In the genomic region with DNA sequence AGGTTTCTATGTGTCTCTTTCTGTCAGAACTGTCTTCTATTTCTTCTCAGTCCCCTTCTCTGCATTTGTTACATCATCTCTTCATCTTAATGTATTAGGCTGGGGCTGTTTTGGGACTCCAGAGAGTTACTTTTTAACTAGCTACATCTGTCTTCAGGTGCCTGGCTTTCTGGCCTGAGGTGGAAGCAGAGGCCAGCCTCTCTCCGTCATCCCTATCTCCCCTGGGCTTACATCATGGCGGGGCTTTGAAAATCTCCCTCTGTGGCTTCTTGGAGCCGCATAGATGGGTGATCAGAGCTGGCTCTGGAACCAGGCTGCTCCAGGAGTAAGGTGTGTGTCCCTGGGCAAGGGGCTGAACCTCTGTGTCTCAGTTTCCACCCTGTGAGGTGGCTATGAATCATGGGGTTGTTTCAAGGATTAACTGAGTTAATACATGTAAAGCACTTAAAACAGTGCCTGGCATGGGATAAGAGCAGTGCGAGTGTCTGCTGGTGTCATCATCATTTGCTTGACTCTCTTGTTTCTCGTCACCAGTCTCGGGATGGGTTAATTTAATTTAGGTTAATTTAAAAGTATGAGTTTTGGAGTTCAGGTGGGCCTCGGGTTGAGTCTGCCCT, we compare ENCODE assay signal across 9 cellular contexts. TPM values are rescaled to one million over a fixed set of nuclear protein-coding genes. Genes with fewer than 3 reads are reported as not detected.
A peak's percentile ranks its signal among the peaks of the same experiment; 100 is the strongest.
DNase-seq lines count a peak whose midpoint lies in the region; ATAC-seq and TF ChIP-seq lines count a peak whose summit lies in the region.
"Had no signal": no experiment of that assay in that cellular context is flagged by ENCODE, and none has a peak within 500 bp of the region (broad histone marks: within the 10 kb centered on the region; RNA-seq: fewer than 3 reads in every experiment).

No MANE protein-coding gene starts in this region.

- ATAC-seq in HCT116, result no peak
- ATAC-seq in body of pancreas, result no peak

- no peak overlapping the region for H3K27ac ChIP-seq in HCT116 (ENCODE audit: low read depth, low read length)
- H3K27ac ChIP-seq in body of pancreas, result peak overlapping the region; percentile 40 to 95 (median 86)
- H3K27ac ChIP-seq in muscle layer of duodenum (ENCODE audit: low read length), result peak overlapping the region; percentile 93

- no peak overlapping the region for H2AFZ ChIP-seq in HCT116 (ENCODE audit: low read depth, low read length, poor library complexity, severe bottlenecking)

- no peak for TF ChIP-seq RAD21 in HCT116 (IDR thresholded peaks at IDR 0.05; ENCODE audit: low read depth)

- H3K9me3 ChIP-seq in HCT116 (ENCODE audit: control insufficient read depth in 1 of 2, insufficient read depth in 1 of 2, low read depth in 1 of 2, low read length in 2 of 2), result no peaks in the 10 kb centered on the region
- no peaks in the 10 kb centered on the region for H3K9me3 ChIP-seq in body of pancreas
- H3K9me3 ChIP-seq in muscle layer of duodenum (ENCODE audit: control insufficient read depth in 1 of 2, low read length in 2 of 2), result no peaks in the 10 kb centered on the region

- H3K36me3 ChIP-seq in HCT116 (ENCODE audit: control insufficient read depth in 1 of 2, insufficient read depth in 2 of 2, low read length in 2 of 2), result peaks cover 16 to 30% of the 10 kb centered on the region in 2 experiments; a peak in 3 of 4 replicates
- H3K36me3 ChIP-seq in body of pancreas (replicated peaks in 1 of 2; ENCODE audit: insufficient read depth in 1 of 2, low read depth in 2 of 2), result peaks cover 0 to 9% of the 10 kb centered on the region in 2 donors
- peaks cover 19 to 36% of the 10 kb centered on the region in 2 donors for H3K36me3 ChIP-seq in muscle layer of duodenum (ENCODE audit: control insufficient read depth in 1 of 2, insufficient read depth in 2 of 2, low read length in 2 of 2)

- H3K27me3 ChIP-seq in HCT116 (ENCODE audit: insufficient read depth, low read length) (no peaks in the 10 kb centered on the region), body of pancreas (no peaks in the 10 kb centered on the region), muscle layer of duodenum (ENCODE audit: low read depth, low read length) (no peaks in the 10 kb centered on the region)

- TF ChIP-seq CTCF in AG10803 (conservative IDR thresholded peaks at IDR 0.05; ENCODE audit: low read length), result no peak
- no peak for TF ChIP-seq CTCF in HCT116 (IDR thresholded peaks at IDR 0.05 in 2 of 3, conservative IDR thresholded peaks at IDR 0.05 in 1 of 3; ENCODE audit: borderline replicate concordance in 1 of 3, insufficient read depth in 1 of 3, low read depth in 2 of 3, low read length in 2 of 3)
- TF ChIP-seq CTCF in body of pancreas (IDR thresholded peaks at IDR 0.05), result no peak

- H3K9me2 ChIP-seq in HCT116 (ENCODE audit: insufficient read depth), result no peaks in the 10 kb centered on the region

- intact Hi-C loops in HCT116 (cut with micrococcal nuclease), result no loop called here
- intact Hi-C loops in body of pancreas (cut with DNase I), result loop anchor here (10.0 kb wide), 1 partner anchor 1222 kb away; no protein-coding TSS in a partner anchor

- H3K9ac ChIP-seq in HCT116 (ENCODE audit: low read length), result peak overlapping the region; percentile 84; the same call in 1 of the 2 replicates

- TF ChIP-seq POLR2A in HCT116 (IDR thresholded peaks at IDR 0.05; ENCODE audit: borderline replicate concordance, extremely low read depth, insufficient read depth, insufficient read length) (no peak), body of pancreas (IDR thresholded peaks at IDR 0.05) (no peak)

- DNase-seq in AG10803 (ENCODE audit: low read depth) (no peak), HCT116 (ENCODE audit: low read depth, low spot score) (no peak), body of pancreas (no peak), 8988T (no peak), NCI-H1092 (lab: John Stamatoyannopoulos, UW) (no peak), MV-4-11 (lab: John Stamatoyannopoulos, UW) (no peak), SK-N-DZ (ENCODE audit: low spot score) (no peak)
- DNase-seq: NCI-H526 treated with DMSO at 0.1 percent for 48 hours had no signal

- peaks cover 92% of the 10 kb centered on the region for H3K79me2 ChIP-seq in HCT116 (ENCODE audit: insufficient read depth, low read length)

- POLR2A ChIA-PET in HCT116 (lab: Charles Lee), result no interaction called here

- H3K4me3 ChIP-seq in AG10803 (ENCODE audit: low read length), result peak overlapping the region; percentile 87; the same call in 1 of the 2 replicates
- peak overlapping the region in 1 of 2 experiments; percentile 83; a peak in 1 of 4 replicates for H3K4me3 ChIP-seq in HCT116 (replicated peaks in 1 of 2; ENCODE audit: low read depth in 1 of 2, low read length in 2 of 2)
- no peak overlapping the region for H3K4me3 ChIP-seq in body of pancreas
- H3K4me3 ChIP-seq in muscle layer of duodenum (ENCODE audit: low read depth in 1 of 2, low read length in 2 of 2), result peak overlapping the region; percentile 83 to 98

- no TSS peak for BruUV-seq in HCT116 (replicated peaks; lab: Mats Ljungman, UMichigan)

- RAD21 ChIA-PET in HCT116 (lab: Charles Lee; ENCODE audit: low non-redundant PET in 1 of 2, low total read pairs in 2 of 2, uncharacterized antibody in 2 of 2, unreplicated experiment in 2 of 2), result no interaction called here

- 0 out of 2 replicates have a peak, but pooled peaks cover 8% of the 10 kb centered on the region for H4K20me1 ChIP-seq in HCT116 (ENCODE audit: insufficient read depth)

- CTCF ChIA-PET in HCT116 (lab: Charles Lee), result no interaction called here

- H3K4me1 ChIP-seq in HCT116 (ENCODE audit: control insufficient read depth in 1 of 2, insufficient read depth in 2 of 2, low read length in 2 of 2), result peaks cover 11 to 44% of the 10 kb centered on the region in 2 experiments
- peaks cover 73% of the 10 kb centered on the region for H3K4me1 ChIP-seq in body of pancreas
- peaks cover 22 to 40% of the 10 kb centered on the region in 2 donors for H3K4me1 ChIP-seq in muscle layer of duodenum (ENCODE audit: control insufficient read depth in 1 of 2, insufficient read depth in 2 of 2, low read length in 2 of 2)

- H3K4me2 ChIP-seq in HCT116 (ENCODE audit: low read length), result peak overlapping the region; percentile 77

- 40 to 44% methylated on average over 7 of the region's 7 CpGs for WGBS in body of pancreas, 2 donors

TF ChIP-seq in HCT116, 20 proteins besides CTCF, POLR2A, EP300 and RAD21:
- no peak for TF ChIP-seq CEBPB (IDR thresholded peaks at IDR 0.05; ENCODE audit: low read depth)
- no peak for TF ChIP-seq MAX (IDR thresholded peaks at IDR 0.05)
- TF ChIP-seq JUND (IDR thresholded peaks at IDR 0.05), result no peak
- TF ChIP-seq POLR2AphosphoS5 (IDR thresholded peaks at IDR 0.05; ENCODE audit: low read depth, low read length), result no peak
- TF ChIP-seq SIN3A (IDR thresholded peaks at IDR 0.05; ENCODE audit: low read depth), result no peak

RNA-seq across cellular contexts. Expression of gene EPN1, which starts 2.0 kb away (rescaled TPM):
- total RNA-seq in HCT116 (2021; ENCODE audit: unreplicated experiment) (122 TPM), body of pancreas (10 to 100 TPM; 52.1 to 52.4 TPM)
- 99.3 and 119 TPM in 2 replicates for polyA plus RNA-seq in HCT116 (2012)
- polyA plus RNA-seq in SK-N-DZ (2014; cell fraction: cytosol; rRNA removed), result 66.2 and 76.6 TPM in 2 replicates
- polyA plus RNA-seq in SK-N-DZ (2014; cell fraction: nucleus; rRNA removed), result 19.2 and 41.3 TPM in 2 replicates

RNA-seq across cellular contexts. Expression of gene U2AF2, which starts 22.2 kb away (rescaled TPM):
- total RNA-seq in HCT116 (2021; ENCODE audit: unreplicated experiment) (259 TPM), body of pancreas (100 to 1,000 TPM in 1 of 2 donors, 10 to 100 TPM in 1; 53.4 to 106 TPM)
- polyA plus RNA-seq in HCT116 (2012), result 199 and 201 TPM in 2 replicates
- 120 and 160 TPM in 2 replicates for polyA plus RNA-seq in SK-N-DZ (2014; cell fraction: cytosol; rRNA removed)
- 129 and 133 TPM in 2 replicates for polyA plus RNA-seq in SK-N-DZ (2014; cell fraction: nucleus; rRNA removed)

RNA-seq across cellular contexts. Expression of gene CCDC106, which starts 29.0 kb away (rescaled TPM):
- total RNA-seq in HCT116 (2021; ENCODE audit: unreplicated experiment) (1.0 TPM), body of pancreas (10 to 100 TPM in 1 of 2 donors, 1 to 10 TPM in 1; 5.9 to 15.0 TPM)
- polyA plus RNA-seq in HCT116 (2012), result 0.56 and 0.70 TPM in 2 replicates
- 12.5 and 14.6 TPM in 2 replicates for polyA plus RNA-seq in SK-N-DZ (2014; cell fraction: cytosol; rRNA removed)
- polyA plus RNA-seq in SK-N-DZ (2014; cell fraction: nucleus; rRNA removed), result 18.2 and 20.0 TPM in 2 replicates

RNA-seq across cellular contexts. Expression of gene ZNF581, which starts 33.5 kb away (rescaled TPM):
- total RNA-seq in HCT116 (2021; ENCODE audit: unreplicated experiment), result 44.4 TPM
- polyA plus RNA-seq in HCT116 (2012), result 47.8 and 48.2 TPM in 2 replicates
- total RNA-seq in body of pancreas, result 10 to 100 TPM; 16.8 to 20.2 TPM
- 12.8 and 16.3 TPM in 2 replicates for polyA plus RNA-seq in SK-N-DZ (2014; cell fraction: cytosol; rRNA removed)
- 13.8 and 14.5 TPM in 2 replicates for polyA plus RNA-seq in SK-N-DZ (2014; cell fraction: nucleus; rRNA removed)

RNA-seq across cellular contexts. Expression of gene ZNF580, which starts 36.2 kb away (rescaled TPM):
- total RNA-seq in HCT116 (2021; ENCODE audit: unreplicated experiment) (36.7 TPM), body of pancreas (10 to 100 TPM; 29.7 to 36.1 TPM)
- 37.1 and 47.1 TPM in 2 replicates for polyA plus RNA-seq in HCT116 (2012)
- polyA plus RNA-seq in SK-N-DZ (2014; cell fraction: cytosol; rRNA removed), result 6.5 and 12.3 TPM in 2 replicates
- polyA plus RNA-seq in SK-N-DZ (2014; cell fraction: nucleus; rRNA removed), result 12.4 and 15.1 TPM in 2 replicates

Comparison
In these comparisons a context has a peak if more than half of its experiments do, and no peak if none do; other contexts are left out.
1. H3K4me3 ChIP-seq: peak in AG10803 (single experiment) and muscle layer of duodenum (2 of 2); none in body of pancreas (0 of 2).